Comparison of ENCODE assay signal across 1 cellular context in the genomic region with DNA sequence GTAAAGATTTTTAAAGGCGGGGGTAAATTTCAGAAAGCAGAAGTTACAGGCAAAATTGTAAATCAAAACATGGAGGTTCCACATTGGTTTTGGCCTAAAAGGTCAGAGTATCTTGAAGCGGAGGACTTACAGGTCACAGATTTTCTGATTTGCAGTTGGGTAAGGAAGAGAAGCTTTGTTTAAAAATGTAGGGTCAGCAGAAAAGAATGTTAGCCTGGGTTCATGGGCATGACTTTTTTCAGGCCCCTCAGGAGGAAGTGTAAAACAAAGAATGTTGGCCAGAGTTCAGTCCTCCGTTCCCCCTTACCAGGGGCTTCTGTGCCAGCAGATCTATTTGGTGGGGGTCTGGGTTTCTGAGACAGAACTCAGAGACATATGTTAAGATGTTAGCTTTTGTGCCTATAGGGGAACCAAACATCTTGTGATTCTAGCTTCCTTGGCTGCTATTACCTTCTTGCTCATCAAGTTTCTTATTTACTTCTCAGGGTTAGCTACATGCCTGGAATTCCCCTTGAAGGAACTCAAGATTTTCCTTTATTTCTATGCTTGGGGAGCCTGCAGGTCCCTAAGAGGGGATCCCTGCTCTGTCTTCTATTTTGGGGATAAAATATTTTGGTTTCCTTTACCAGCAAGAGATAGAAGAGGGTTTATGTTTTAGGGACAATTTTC.
TF ChIP-seq lines count a peak whose summit lies in the region.

No MANE protein-coding gene starts in this region.

TF ChIP-seq in IMR-90, 13 proteins besides CTCF, POLR2A, EP300 and RAD21:
- no peak for TF ChIP-seq NFE2L2 (IDR thresholded peaks at IDR 0.05; ENCODE audit: low read depth, low read length)
- TF ChIP-seq MAFK (IDR thresholded peaks at IDR 0.05; ENCODE audit: low read depth, low read length) = peak; percentile 74
